Comparison of ENCODE assay signal across 9 cellular contexts in the genomic region with DNA sequence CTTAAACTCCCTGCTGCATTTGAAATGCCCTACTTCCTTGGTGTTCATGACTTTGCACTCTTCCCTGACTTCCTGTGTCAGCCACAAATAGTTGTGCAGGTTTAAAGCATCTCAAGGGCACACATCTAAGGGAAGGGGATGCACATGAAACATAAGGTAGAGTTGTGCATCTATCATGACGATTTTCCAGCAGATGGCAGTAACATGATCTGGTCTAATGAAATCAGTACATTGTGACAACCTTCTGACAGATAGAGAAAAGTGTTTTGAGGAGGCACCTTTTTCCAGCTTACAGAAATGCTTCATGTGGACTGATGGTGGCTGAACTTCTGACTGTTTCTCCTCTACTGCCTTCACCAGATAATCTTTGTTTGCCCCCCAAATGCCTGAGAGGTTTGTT.
DNase-seq lines count a peak whose midpoint lies in the region; ATAC-seq, FAIRE-seq and TF ChIP-seq lines count a peak whose summit lies in the region.
"Had no signal": no experiment of that assay in that cellular context is flagged by ENCODE, and none has a peak within 500 bp of the region (broad histone marks: within the 10 kb centered on the region; RNA-seq: fewer than 3 reads in every experiment).

No MANE protein-coding gene starts in this region.

- no peak for TF ChIP-seq EP300 in gastroesophageal sphincter (IDR thresholded peaks at IDR 0.05)

- no peak overlapping the region for H3K4me3 ChIP-seq in cardiac muscle cell
- no peak overlapping the region for H3K4me3 ChIP-seq in gastroesophageal sphincter

- TF ChIP-seq POLR2A in gastroesophageal sphincter (IDR thresholded peaks at IDR 0.05) = no peak

- H3K4me1 ChIP-seq in cardiac muscle cell (ENCODE audit: low read depth) = no peaks in the 10 kb centered on the region
- H3K4me1 ChIP-seq in gastroesophageal sphincter = no peaks in the 10 kb centered on the region

- in situ Hi-C loops in SK-MEL-5 (cut with HindIII; ENCODE audit: low pct_unique_long_range_greater_than_20kb, low sequenced_read_pairs) = no loop called here

- DNase-seq in AML-193 (lab: John Stamatoyannopoulos, UW) = peak; percentile 13 to 21
- no peak for DNase-seq in HTR-8/SVneo (ENCODE audit: insufficient read length, low spot score)
- peak; percentile 64 for DNase-seq in SK-MEL-5 (ENCODE audit: low read depth, low spot score)
- peak in 1 of 2 donors; percentile 54 for DNase-seq in cardiac muscle cell (ENCODE audit: low read depth in 1 of 2, low spot score in 1 of 2)
- DNase-seq in medulla oblongata (ENCODE audit: extremely low spot score) = no peak
- no peak for DNase-seq in DMS114 treated with DMSO at 0.1 percent for 48 hours (lab: John Stamatoyannopoulos, UW; ENCODE audit: unreplicated experiment)
- DNase-seq in ureter (ENCODE audit: low spot score) = no peak
- DNase-seq: aorta had no signal

- WGBS in gastroesophageal sphincter (ENCODE audit: low coverage in 1 of 2), 2 donors = 8 to 14% methylated on average over 1 of the region's 1 CpG

- H3K36me3 ChIP-seq in cardiac muscle cell = no peaks in the 10 kb centered on the region
- H3K36me3 ChIP-seq in gastroesophageal sphincter = no peaks in the 10 kb centered on the region

- no peak overlapping the region for H3K27ac ChIP-seq in cardiac muscle cell
- no peak overlapping the region for H3K27ac ChIP-seq in gastroesophageal sphincter

- no peaks in the 10 kb centered on the region for H3K9me3 ChIP-seq in cardiac muscle cell (ENCODE audit: low read depth)
- no peaks in the 10 kb centered on the region for H3K9me3 ChIP-seq in gastroesophageal sphincter

- TF ChIP-seq CTCF in cardiac muscle cell (IDR thresholded peaks at IDR 0.05; ENCODE audit: low read depth, low read length) (peak; percentile 32), gastroesophageal sphincter (IDR thresholded peaks at IDR 0.05) (peak in 1 of 4 experiments; percentile 14)

- no peaks in the 10 kb centered on the region for H3K27me3 ChIP-seq in cardiac muscle cell
- no peaks in the 10 kb centered on the region for H3K27me3 ChIP-seq in gastroesophageal sphincter

- ATAC-seq in gastroesophageal sphincter = no peak

- FAIRE-seq in HTR-8/SVneo (lab: Jason Lieb, UNC) = peak; percentile 90

Comparison
In these comparisons a context has a peak if more than half of its experiments do, and no peak if none do; other contexts are left out.
1. DNase-seq: peak in AML-193 (2 of 2) and SK-MEL-5 (single experiment); none in HTR-8/SVneo (single experiment), medulla oblongata (single experiment), DMS114 treated with DMSO at 0.1 percent for 48 hours (single experiment) and ureter (single experiment).